In genomic region chr4:15149842-15150592, GRCh38 we compare ENCODE assay signal across 1 cellular context.
TF ChIP-seq lines count a peak whose summit lies in the region.

No MANE protein-coding gene starts in this region.

TF ChIP-seq in HepG2, 621 proteins besides CTCF, POLR2A, EP300 and RAD21 (continued from another document and continues in another):
- TF ChIP-seq HOXA7 (CRISPR knock-in tag; IDR thresholded peaks at IDR 0.05) (no peak), SMAD9 (CRISPR knock-in tag; IDR thresholded peaks at IDR 0.05) (no peak), KMT2A (CRISPR knock-in tag; IDR thresholded peaks at IDR 0.05) (no peak), ZNF879 (CRISPR knock-in tag; IDR thresholded peaks at IDR 0.05) (no peak), GABPB1 (CRISPR knock-in tag; IDR thresholded peaks at IDR 0.05) (peak; percentile 40; the same call in 1 of the 2 replicates), MZF1 (CRISPR knock-in tag; IDR thresholded peaks at IDR 0.05; ENCODE audit: borderline replicate concordance) (no peak), NKX3-1 (CRISPR knock-in tag; IDR thresholded peaks at IDR 0.05) (no peak), BRCA1 (CRISPR knock-in tag; IDR thresholded peaks at IDR 0.05) (no peak), ELF3 (CRISPR knock-in tag; IDR thresholded peaks at IDR 0.05) (0 out of 2 replicates have a peak, but pooled peaks have one; percentile 42), GFI1 (CRISPR knock-in tag; IDR thresholded peaks at IDR 0.05; ENCODE audit: borderline replicate concordance) (peak; percentile 45; the same call in 1 of the 2 replicates), CHD2 (IDR thresholded peaks at IDR 0.05; ENCODE audit: low read depth, low read length) (no peak), MBD4 (IDR thresholded peaks at IDR 0.05; ENCODE audit: borderline replicate concordance, low read length) (no peak), IRF2 (CRISPR knock-in tag; IDR thresholded peaks at IDR 0.05) (0 out of 2 replicates have a peak, but pooled peaks have one; percentile 57), ZNF503 (CRISPR knock-in tag; IDR thresholded peaks at IDR 0.05) (no peak), MTA1 (CRISPR knock-in tag; IDR thresholded peaks at IDR 0.05; ENCODE audit: borderline replicate concordance) (peak; percentile 55; the same call in 1 of the 2 replicates), ZNF362 (CRISPR knock-in tag; IDR thresholded peaks at IDR 0.05; ENCODE audit: borderline replicate concordance) (no peak), ZBTB1 (CRISPR knock-in tag; IDR thresholded peaks at IDR 0.05; ENCODE audit: borderline replicate concordance) (no peak), PAF1 (CRISPR knock-in tag; IDR thresholded peaks at IDR 0.05) (no peak), POLR2G (IDR thresholded peaks at IDR 0.05; ENCODE audit: low read depth, low read length) (0 out of 2 replicates have a peak, but pooled peaks have one; percentile 39), ZNF367 (CRISPR knock-in tag; IDR thresholded peaks at IDR 0.05; ENCODE audit: borderline replicate concordance) (no peak), SIX4 (CRISPR knock-in tag; IDR thresholded peaks at IDR 0.05) (0 out of 2 replicates have a peak, but pooled peaks have one; percentile 39), ZNF550 (CRISPR knock-in tag; IDR thresholded peaks at IDR 0.05; ENCODE audit: borderline replicate concordance) (no peak), FOXJ3 (CRISPR knock-in tag; IDR thresholded peaks at IDR 0.05; ENCODE audit: borderline replicate concordance) (peak; percentile 53; the same call in 1 of the 2 replicates), ZNF883 (CRISPR knock-in tag; IDR thresholded peaks at IDR 0.05; ENCODE audit: not compliant biosample characterization) (no peak), SP1 (IDR thresholded peaks at IDR 0.05) (no peak), SP1 (CRISPR knock-in tag; IDR thresholded peaks at IDR 0.05) (no peak), ZNF746 (CRISPR knock-in tag; IDR thresholded peaks at IDR 0.05) (no peak), ZNF317 (CRISPR knock-in tag; IDR thresholded peaks at IDR 0.05) (no peak), AFF4 (CRISPR knock-in tag; IDR thresholded peaks at IDR 0.05) (no peak), SSRP1 (CRISPR knock-in tag; IDR thresholded peaks at IDR 0.05) (no peak), CEBPB (IDR thresholded peaks at IDR 0.05; ENCODE audit: borderline replicate concordance, low read depth, low read length) (no peak), ZNF24 (IDR thresholded peaks at IDR 0.05) (no peak), POGZ (CRISPR knock-in tag; IDR thresholded peaks at IDR 0.05) (peak; percentile 72)
- TF ChIP-seq, protein P1, sequence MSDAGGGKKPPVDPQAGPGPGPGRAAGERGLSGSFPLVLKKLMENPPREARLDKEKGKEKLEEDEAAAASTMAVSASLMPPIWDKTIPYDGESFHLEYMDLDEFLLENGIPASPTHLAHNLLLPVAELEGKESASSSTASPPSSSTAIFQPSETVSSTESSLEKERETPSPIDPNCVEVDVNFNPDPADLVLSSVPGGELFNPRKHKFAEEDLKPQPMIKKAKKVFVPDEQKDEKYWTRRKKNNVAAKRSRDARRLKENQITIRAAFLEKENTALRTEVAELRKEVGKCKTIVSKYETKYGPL (CRISPR knock-in tag; IDR thresholded peaks at IDR 0.05) = no peak
- TF ChIP-seq, protein P2, sequence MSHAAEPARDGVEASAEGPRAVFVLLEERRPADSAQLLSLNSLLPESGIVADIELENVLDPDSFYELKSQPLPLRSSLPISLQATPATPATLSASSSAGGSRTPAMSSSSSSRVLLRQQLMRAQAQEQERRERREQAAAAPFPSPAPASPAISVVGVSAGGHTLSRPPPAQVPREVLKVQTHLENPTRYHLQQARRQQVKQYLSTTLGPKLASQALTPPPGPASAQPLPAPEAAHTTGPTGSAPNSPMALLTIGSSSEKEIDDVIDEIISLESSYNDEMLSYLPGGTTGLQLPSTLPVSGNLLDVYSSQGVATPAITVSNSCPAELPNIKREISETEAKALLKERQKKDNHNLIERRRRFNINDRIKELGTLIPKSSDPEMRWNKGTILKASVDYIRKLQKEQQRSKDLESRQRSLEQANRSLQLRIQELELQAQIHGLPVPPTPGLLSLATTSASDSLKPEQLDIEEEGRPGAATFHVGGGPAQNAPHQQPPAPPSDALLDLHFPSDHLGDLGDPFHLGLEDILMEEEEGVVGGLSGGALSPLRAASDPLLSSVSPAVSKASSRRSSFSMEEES (CRISPR knock-in tag; IDR thresholded peaks at IDR 0.05) = 0 out of 2 replicates have a peak, but pooled peaks have one; percentile 15
- TF ChIP-seq, protein P3, sequence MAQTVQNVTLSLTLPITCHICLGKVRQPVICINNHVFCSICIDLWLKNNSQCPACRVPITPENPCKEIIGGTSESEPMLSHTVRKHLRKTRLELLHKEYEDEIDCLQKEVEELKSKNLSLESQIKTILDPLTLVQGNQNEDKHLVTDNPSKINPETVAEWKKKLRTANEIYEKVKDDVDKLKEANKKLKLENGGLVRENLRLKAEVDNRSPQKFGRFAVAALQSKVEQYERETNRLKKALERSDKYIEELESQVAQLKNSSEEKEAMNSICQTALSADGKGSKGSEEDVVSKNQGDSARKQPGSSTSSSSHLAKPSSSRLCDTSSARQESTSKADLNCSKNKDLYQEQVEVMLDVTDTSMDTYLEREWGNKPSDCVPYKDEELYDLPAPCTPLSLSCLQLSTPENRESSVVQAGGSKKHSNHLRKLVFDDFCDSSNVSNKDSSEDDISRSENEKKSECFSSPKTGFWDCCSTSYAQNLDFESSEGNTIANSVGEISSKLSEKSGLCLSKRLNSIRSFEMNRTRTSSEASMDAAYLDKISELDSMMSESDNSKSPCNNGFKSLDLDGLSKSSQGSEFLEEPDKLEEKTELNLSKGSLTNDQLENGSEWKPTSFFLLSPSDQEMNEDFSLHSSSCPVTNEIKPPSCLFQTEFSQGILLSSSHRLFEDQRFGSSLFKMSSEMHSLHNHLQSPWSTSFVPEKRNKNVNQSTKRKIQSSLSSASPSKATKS (CRISPR knock-in tag; IDR thresholded peaks at IDR 0.05) = no peak
- TF ChIP-seq, protein P4, sequence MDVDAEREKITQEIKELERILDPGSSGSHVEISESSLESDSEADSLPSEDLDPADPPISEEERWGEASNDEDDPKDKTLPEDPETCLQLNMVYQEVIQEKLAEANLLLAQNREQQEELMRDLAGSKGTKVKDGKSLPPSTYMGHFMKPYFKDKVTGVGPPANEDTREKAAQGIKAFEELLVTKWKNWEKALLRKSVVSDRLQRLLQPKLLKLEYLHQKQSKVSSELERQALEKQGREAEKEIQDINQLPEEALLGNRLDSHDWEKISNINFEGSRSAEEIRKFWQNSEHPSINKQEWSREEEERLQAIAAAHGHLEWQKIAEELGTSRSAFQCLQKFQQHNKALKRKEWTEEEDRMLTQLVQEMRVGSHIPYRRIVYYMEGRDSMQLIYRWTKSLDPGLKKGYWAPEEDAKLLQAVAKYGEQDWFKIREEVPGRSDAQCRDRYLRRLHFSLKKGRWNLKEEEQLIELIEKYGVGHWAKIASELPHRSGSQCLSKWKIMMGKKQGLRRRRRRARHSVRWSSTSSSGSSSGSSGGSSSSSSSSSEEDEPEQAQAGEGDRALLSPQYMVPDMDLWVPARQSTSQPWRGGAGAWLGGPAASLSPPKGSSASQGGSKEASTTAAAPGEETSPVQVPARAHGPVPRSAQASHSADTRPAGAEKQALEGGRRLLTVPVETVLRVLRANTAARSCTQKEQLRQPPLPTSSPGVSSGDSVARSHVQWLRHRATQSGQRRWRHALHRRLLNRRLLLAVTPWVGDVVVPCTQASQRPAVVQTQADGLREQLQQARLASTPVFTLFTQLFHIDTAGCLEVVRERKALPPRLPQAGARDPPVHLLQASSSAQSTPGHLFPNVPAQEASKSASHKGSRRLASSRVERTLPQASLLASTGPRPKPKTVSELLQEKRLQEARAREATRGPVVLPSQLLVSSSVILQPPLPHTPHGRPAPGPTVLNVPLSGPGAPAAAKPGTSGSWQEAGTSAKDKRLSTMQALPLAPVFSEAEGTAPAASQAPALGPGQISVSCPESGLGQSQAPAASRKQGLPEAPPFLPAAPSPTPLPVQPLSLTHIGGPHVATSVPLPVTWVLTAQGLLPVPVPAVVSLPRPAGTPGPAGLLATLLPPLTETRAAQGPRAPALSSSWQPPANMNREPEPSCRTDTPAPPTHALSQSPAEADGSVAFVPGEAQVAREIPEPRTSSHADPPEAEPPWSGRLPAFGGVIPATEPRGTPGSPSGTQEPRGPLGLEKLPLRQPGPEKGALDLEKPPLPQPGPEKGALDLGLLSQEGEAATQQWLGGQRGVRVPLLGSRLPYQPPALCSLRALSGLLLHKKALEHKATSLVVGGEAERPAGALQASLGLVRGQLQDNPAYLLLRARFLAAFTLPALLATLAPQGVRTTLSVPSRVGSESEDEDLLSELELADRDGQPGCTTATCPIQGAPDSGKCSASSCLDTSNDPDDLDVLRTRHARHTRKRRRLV (CRISPR knock-in tag; IDR thresholded peaks at IDR 0.05) = no peak
- TF ChIP-seq, protein P5, sequence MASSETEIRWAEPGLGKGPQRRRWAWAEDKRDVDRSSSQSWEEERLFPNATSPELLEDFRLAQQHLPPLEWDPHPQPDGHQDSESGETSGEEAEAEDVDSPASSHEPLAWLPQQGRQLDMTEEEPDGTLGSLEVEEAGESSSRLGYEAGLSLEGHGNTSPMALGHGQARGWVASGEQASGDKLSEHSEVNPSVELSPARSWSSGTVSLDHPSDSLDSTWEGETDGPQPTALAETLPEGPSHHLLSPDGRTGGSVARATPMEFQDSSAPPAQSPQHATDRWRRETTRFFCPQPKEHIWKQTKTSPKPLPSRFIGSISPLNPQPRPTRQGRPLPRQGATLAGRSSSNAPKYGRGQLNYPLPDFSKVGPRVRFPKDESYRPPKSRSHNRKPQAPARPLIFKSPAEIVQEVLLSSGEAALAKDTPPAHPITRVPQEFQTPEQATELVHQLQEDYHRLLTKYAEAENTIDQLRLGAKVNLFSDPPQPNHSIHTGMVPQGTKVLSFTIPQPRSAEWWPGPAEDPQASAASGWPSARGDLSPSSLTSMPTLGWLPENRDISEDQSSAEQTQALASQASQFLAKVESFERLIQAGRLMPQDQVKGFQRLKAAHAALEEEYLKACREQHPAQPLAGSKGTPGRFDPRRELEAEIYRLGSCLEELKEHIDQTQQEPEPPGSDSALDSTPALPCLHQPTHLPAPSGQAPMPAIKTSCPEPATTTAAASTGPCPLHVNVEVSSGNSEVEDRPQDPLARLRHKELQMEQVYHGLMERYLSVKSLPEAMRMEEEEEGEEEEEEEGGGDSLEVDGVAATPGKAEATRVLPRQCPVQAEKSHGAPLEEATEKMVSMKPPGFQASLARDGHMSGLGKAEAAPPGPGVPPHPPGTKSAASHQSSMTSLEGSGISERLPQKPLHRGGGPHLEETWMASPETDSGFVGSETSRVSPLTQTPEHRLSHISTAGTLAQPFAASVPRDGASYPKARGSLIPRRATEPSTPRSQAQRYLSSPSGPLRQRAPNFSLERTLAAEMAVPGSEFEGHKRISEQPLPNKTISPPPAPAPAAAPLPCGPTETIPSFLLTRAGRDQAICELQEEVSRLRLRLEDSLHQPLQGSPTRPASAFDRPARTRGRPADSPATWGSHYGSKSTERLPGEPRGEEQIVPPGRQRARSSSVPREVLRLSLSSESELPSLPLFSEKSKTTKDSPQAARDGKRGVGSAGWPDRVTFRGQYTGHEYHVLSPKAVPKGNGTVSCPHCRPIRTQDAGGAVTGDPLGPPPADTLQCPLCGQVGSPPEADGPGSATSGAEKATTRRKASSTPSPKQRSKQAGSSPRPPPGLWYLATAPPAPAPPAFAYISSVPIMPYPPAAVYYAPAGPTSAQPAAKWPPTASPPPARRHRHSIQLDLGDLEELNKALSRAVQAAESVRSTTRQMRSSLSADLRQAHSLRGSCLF (CRISPR knock-in tag; IDR thresholded peaks at IDR 0.05; ENCODE audit: borderline replicate concordance) = no peak
